ENCODE assay signal across 33 cellular contexts in the genomic region with DNA sequence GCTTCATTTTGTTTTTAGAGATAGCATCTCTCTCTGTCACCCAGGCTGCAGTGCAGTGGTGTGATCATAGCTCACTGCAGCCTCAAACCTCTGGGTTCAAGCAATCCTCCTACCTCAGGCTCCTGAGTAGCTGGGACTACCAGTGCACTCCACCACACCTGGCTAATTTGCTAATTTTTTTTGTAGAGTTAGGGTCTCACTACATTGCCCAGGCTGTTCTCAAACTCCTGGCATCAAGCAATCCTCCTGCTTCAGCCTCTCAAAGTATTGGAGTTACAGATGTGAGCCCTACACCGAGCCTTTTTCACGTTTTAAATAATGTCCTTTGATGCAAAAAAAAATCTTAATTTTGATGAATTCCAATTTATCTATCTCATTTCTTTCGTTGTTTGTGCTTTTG.
"Had no signal": no experiment of that assay in that cellular context is flagged by ENCODE, and none has a peak within 500 bp of the region (broad histone marks: within the 10 kb centered on the region; RNA-seq: fewer than 3 reads in every experiment).

No MANE protein-coding gene starts in this region.

- H3K27ac ChIP-seq: adrenal gland, ascending aorta, body of pancreas, brain microvascular endothelial cell, breast epithelium, cardiac muscle cell had no signal

- ATAC-seq: activated naive CD4-positive, alpha-beta T cell treated with anti-CD3 and anti-CD28 coated beads, Interleukin-2, amount 50 U/mL, for 72 hours; activated naive CD8-positive, alpha-beta T cell treated with anti-CD3 and anti-CD28 coated beads, Interleukin-2, amount 50 U/mL, for 24 hours; activated T-cell treated with anti-CD3 and anti-CD28 coated beads, Interleukin-2, amount 50 U/mL, for 4 hours; activated T-cell treated with anti-CD3 and anti-CD28 coated beads, Interleukin-2, amount 50 U/mL, for 72 hours; activated T-helper 17 cell treated with anti-CD3 and anti-CD28 coated beads, Interleukin-2, amount 50 U/mL, for 72 hours; body of pancreas had no signal

- H3K27me3 ChIP-seq: adrenal gland, ascending aorta, body of pancreas, brain microvascular endothelial cell, breast epithelium, cardiac muscle cell had no signal

- H3K9me3 ChIP-seq: adrenal gland, ascending aorta, body of pancreas had no signal

- H3K4me1 ChIP-seq: adrenal gland, ascending aorta, body of pancreas, breast epithelium had no signal

- H3K36me3 ChIP-seq: adrenal gland, ascending aorta, brain microvascular endothelial cell, breast epithelium, cardiac muscle cell had no signal

- FAIRE-seq: astrocyte, bronchial epithelial cell had no signal

- H3K4me3 ChIP-seq: adrenal gland, ascending aorta, body of pancreas, breast epithelium, cardiac muscle cell had no signal

- DNase-seq: activated effector memory CD4-positive, alpha-beta T cell treated with anti-CD3 and anti-CD28 coated beads, Interleukin-2, amount 50 U/mL, for 16 hours; activated effector memory CD4-positive, alpha-beta T cell treated with Interleukin-2 at 50 U/mL for 16 hours; activated gamma-delta T cell; activated gamma-delta T cell treated with Interleukin-2 at 50 U/mL for 16 hours; activated naive CD4-positive, alpha-beta T cell; activated naive CD4-positive, alpha-beta T cell treated with anti-CD3 and anti-CD28 coated beads for 36 hours; activated naive CD4-positive, alpha-beta T cell treated with anti-CD3 and anti-CD28 coated beads, Interleukin-2, amount 10 ng/mL, durations not matched to agents 7 days and 5 days; activated naive CD4-positive, alpha-beta T cell treated with anti-CD3 and anti-CD28 coated beads, Interleukin-2, amount 50 U/mL, for 16 hours; activated naive CD4-positive, alpha-beta T cell treated with Interleukin-2 at 50 U/mL for 16 hours; activated naive CD8-positive, alpha-beta T cell treated with anti-CD3 and anti-CD28 coated beads for 36 hours; activated naive CD8-positive, alpha-beta T cell treated with anti-CD3 and anti-CD28 coated beads, Interleukin-2, amount 10 ng/mL, durations not matched to agents 7 days and 5 days; activated naive CD8-positive, alpha-beta T cell treated with anti-CD3 and anti-CD28 coated beads, Interleukin-2, amount 50 U/mL, for 24 hours; activated T-cell treated with anti-CD3 and anti-CD28 coated beads, Interleukin-2, amount 50 U/mL, for 24 hours; activated T-cell treated with anti-CD3 and anti-CD28 coated beads, Interleukin-2, amount 50 U/mL, for 4 hours; activated T-cell treated with anti-CD3 and anti-CD28 coated beads, Interleukin-2, amount 50 U/mL, for 48 hours; activated T-cell treated with anti-CD3 and anti-CD28 coated beads, Interleukin-2, amount 50 U/mL, for 72 hours; adrenal gland; amniotic stem cell; amygdala; anterior cingulate cortex; aorta; brain microvascular endothelial cell; caudate nucleus; central memory CD4-positive, alpha-beta T cell; cerebellar nuclear complex had no signal
